1 cellular context compared by ENCODE assay signal in the genomic region with DNA sequence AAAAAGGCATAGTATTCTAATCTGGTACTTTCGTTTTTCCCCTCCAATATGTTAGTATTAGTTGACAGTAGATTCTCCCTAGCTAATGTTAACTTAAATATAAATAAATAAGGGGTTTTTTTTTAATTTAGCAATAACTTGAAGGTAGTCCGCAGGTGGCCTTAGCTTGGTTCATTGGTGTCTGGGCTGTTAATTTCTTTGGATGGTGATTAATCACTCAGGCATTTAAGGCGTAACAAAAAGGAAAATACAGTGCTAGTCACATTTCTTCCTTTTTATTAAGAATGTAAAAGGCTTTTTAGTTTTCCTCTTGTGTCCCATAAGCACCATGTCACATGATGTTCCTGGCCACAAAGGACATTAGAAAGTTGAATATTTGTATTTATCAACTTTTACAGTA.
TF ChIP-seq lines count a peak whose summit lies in the region.

No MANE protein-coding gene starts in this region.

TF ChIP-seq in GM23338, 12 proteins besides CTCF, POLR2A, EP300 and RAD21:
- TF ChIP-seq, protein P1, sequence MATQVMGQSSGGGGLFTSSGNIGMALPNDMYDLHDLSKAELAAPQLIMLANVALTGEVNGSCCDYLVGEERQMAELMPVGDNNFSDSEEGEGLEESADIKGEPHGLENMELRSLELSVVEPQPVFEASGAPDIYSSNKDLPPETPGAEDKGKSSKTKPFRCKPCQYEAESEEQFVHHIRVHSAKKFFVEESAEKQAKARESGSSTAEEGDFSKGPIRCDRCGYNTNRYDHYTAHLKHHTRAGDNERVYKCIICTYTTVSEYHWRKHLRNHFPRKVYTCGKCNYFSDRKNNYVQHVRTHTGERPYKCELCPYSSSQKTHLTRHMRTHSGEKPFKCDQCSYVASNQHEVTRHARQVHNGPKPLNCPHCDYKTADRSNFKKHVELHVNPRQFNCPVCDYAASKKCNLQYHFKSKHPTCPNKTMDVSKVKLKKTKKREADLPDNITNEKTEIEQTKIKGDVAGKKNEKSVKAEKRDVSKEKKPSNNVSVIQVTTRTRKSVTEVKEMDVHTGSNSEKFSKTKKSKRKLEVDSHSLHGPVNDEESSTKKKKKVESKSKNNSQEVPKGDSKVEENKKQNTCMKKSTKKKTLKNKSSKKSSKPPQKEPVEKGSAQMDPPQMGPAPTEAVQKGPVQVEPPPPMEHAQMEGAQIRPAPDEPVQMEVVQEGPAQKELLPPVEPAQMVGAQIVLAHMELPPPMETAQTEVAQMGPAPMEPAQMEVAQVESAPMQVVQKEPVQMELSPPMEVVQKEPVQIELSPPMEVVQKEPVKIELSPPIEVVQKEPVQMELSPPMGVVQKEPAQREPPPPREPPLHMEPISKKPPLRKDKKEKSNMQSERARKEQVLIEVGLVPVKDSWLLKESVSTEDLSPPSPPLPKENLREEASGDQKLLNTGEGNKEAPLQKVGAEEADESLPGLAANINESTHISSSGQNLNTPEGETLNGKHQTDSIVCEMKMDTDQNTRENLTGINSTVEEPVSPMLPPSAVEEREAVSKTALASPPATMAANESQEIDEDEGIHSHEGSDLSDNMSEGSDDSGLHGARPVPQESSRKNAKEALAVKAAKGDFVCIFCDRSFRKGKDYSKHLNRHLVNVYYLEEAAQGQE (IDR thresholded peaks at IDR 0.05; ENCODE audit: unreplicated experiment): no peak
- TF ChIP-seq CREB1 (CRISPR knock-in tag; IDR thresholded peaks at IDR 0.05; ENCODE audit: low read depth): no peak
- no peak for TF ChIP-seq NANOG (IDR thresholded peaks at IDR 0.05; ENCODE audit: borderline replicate concordance)
- TF ChIP-seq ETS1 (IDR thresholded peaks at IDR 0.05): no peak
